Comparison of ENCODE assay signal across 1 cellular context in the genomic region with DNA sequence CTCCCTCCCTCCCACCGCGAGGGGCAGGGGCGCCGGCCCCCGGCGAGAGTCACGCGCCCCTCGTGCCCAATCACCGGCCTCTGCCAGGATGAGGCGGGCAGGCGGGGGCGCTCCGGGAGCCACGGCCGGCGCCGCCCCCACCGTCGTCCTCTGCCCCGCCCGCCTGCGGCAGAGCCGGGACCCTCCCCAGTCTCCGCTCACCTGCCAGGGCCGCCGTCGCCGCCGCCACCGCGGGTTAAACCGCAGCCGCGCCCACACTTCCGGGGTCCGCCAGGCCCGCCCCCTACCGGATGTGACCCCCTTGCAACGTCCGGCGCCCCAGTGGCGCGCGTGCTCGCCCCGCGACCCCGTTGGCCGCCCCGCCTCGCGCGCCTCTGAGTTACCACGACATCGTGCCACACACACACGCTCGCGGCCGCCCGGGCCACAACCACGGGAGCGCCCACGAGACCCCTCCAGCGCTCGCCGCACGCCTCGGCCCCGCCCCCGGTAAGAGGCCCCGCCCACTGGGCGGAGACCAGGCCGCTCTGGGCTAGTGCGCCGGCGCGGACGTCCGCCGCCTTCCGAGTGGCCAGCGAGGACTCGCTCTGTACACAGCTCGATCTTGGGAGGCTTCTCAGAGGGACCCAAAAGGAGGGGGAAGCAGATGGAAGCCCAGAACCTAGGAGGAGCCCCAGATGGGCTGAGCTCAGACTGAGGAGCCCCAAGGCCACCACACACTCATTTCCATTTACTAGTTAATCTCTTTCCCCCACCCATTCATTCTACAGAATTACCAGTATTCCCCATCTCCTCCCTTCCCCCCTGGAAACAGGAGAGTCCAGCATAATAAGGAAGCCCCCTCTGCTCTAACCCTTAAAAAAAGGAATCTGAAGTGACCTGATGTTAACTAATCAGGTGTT.
A peak's percentile ranks its signal among the peaks of the same experiment; 100 is the strongest.
TF ChIP-seq lines count a peak whose summit lies in the region.

A gene (minus strand): TSS at position 237 of the 902 bp plus-strand sequence. CDS start 22,597 bp downstream, outside the sequence.

TF ChIP-seq in HepG2, 621 proteins besides CTCF, POLR2A, EP300 and RAD21 (continued from another document and continues in another):
- no peak for TF ChIP-seq NFE2 (CRISPR knock-in tag; IDR thresholded peaks at IDR 0.05)
- TF ChIP-seq, protein P1, sequence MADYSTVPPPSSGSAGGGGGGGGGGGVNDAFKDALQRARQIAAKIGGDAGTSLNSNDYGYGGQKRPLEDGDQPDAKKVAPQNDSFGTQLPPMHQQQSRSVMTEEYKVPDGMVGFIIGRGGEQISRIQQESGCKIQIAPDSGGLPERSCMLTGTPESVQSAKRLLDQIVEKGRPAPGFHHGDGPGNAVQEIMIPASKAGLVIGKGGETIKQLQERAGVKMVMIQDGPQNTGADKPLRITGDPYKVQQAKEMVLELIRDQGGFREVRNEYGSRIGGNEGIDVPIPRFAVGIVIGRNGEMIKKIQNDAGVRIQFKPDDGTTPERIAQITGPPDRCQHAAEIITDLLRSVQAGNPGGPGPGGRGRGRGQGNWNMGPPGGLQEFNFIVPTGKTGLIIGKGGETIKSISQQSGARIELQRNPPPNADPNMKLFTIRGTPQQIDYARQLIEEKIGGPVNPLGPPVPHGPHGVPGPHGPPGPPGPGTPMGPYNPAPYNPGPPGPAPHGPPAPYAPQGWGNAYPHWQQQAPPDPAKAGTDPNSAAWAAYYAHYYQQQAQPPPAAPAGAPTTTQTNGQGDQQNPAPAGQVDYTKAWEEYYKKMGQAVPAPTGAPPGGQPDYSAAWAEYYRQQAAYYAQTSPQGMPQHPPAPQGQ (CRISPR knock-in tag; IDR thresholded peaks at IDR 0.05; ENCODE audit: borderline replicate concordance) = no peak
- TF ChIP-seq ETV6 (CRISPR knock-in tag; conservative IDR thresholded peaks at IDR 0.05) = peak; percentile 86; the same call in 1 of the 2 replicates
- TF ChIP-seq, protein P2, sequence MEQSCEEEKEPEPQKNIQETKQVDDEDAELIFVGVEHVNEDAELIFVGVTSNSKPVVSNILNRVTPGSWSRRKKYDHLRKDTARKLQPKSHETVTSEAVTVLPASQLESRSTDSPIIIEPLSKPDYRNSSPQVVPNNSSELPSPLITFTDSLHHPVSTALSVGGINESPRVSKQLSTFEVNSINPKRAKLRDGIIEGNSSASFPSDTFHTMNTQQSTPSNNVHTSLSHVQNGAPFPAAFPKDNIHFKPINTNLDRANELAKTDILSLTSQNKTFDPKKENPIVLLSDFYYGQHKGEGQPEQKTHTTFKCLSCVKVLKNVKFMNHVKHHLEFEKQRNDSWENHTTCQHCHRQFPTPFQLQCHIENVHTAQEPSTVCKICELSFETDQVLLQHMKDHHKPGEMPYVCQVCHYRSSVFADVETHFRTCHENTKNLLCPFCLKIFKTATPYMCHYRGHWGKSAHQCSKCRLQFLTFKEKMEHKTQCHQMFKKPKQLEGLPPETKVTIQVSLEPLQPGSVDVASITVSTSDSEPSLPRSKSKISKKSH (CRISPR knock-in tag; IDR thresholded peaks at IDR 0.05; ENCODE audit: borderline replicate concordance) = no peak
- TF ChIP-seq SP4 (CRISPR knock-in tag; IDR thresholded peaks at IDR 0.05) = peak; percentile 70
- no peak for TF ChIP-seq CEBPB (IDR thresholded peaks at IDR 0.05; ENCODE audit: borderline replicate concordance, low read depth, low read length)
- no peak for TF ChIP-seq MAFK (conservative IDR thresholded peaks at IDR 0.05 in 1 of 2, IDR thresholded peaks at IDR 0.05 in 1 of 2; ENCODE audit: low read length in 2 of 2)
- peak; percentile 71; the same call in 1 of the 2 replicates for TF ChIP-seq ZBTB38 (CRISPR knock-in tag; IDR thresholded peaks at IDR 0.05)
- TF ChIP-seq SOX6 (IDR thresholded peaks at IDR 0.05) = no peak
- TF ChIP-seq SOX6 (CRISPR knock-in tag; IDR thresholded peaks at IDR 0.05) = no peak
- TF ChIP-seq, protein P3, sequence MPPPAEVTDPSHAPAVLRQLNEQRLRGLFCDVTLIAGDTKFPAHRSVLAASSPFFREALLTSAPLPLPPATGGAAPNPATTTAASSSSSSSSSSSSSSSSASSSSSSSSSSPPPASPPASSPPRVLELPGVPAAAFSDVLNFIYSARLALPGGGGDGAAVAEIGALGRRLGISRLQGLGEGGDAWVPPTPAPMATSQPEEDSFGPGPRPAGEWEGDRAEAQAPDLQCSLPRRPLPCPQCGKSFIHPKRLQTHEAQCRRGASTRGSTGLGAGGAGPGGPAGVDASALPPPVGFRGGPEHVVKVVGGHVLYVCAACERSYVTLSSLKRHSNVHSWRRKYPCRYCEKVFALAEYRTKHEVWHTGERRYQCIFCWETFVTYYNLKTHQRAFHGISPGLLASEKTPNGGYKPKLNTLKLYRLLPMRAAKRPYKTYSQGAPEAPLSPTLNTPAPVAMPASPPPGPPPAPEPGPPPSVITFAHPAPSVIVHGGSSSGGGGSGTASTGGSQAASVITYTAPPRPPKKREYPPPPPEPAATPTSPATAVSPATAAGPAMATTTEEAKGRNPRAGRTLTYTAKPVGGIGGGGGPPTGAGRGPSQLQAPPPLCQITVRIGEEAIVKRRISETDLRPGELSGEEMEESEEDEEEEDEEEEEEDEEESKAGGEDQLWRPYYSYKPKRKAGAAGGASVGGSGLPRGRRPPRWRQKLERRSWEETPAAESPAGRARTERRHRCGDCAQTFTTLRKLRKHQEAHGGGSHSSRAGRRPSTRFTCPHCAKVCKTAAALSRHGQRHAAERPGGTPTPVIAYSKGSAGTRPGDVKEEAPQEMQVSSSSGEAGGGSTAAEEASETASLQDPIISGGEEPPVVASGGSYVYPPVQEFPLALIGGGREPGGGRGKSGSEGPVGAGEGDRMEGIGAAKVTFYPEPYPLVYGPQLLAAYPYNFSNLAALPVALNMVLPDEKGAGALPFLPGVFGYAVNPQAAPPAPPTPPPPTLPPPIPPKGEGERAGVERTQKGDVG (CRISPR knock-in tag; IDR thresholded peaks at IDR 0.05; ENCODE audit: borderline replicate concordance) = no peak
- no peak for TF ChIP-seq PRPF4 (IDR thresholded peaks at IDR 0.05; ENCODE audit: low read depth, low read length, poor library complexity, severe bottlenecking)
- TF ChIP-seq, protein P4, sequence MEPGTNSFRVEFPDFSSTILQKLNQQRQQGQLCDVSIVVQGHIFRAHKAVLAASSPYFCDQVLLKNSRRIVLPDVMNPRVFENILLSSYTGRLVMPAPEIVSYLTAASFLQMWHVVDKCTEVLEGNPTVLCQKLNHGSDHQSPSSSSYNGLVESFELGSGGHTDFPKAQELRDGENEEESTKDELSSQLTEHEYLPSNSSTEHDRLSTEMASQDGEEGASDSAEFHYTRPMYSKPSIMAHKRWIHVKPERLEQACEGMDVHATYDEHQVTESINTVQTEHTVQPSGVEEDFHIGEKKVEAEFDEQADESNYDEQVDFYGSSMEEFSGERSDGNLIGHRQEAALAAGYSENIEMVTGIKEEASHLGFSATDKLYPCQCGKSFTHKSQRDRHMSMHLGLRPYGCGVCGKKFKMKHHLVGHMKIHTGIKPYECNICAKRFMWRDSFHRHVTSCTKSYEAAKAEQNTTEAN (CRISPR knock-in tag; conservative IDR thresholded peaks at IDR 0.05) = no peak
- no peak for TF ChIP-seq XRCC5 (optimal IDR thresholded peaks at IDR 0.05; ENCODE audit: low read length)
- TF ChIP-seq NONO (IDR thresholded peaks at IDR 0.05) = no peak
- peak; percentile 63 for TF ChIP-seq NONO (CRISPR knock-in tag; conservative IDR thresholded peaks at IDR 0.05)
- TF ChIP-seq, protein P5, sequence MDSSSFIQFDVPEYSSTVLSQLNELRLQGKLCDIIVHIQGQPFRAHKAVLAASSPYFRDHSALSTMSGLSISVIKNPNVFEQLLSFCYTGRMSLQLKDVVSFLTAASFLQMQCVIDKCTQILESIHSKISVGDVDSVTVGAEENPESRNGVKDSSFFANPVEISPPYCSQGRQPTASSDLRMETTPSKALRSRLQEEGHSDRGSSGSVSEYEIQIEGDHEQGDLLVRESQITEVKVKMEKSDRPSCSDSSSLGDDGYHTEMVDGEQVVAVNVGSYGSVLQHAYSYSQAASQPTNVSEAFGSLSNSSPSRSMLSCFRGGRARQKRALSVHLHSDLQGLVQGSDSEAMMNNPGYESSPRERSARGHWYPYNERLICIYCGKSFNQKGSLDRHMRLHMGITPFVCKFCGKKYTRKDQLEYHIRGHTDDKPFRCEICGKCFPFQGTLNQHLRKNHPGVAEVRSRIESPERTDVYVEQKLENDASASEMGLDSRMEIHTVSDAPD (CRISPR knock-in tag; IDR thresholded peaks at IDR 0.05) = no peak
- TF ChIP-seq ZNF225 (CRISPR knock-in tag; IDR thresholded peaks at IDR 0.05) = no peak
- no peak; the same call in 1 of the 2 replicates for TF ChIP-seq PITX1 (CRISPR knock-in tag; IDR thresholded peaks at IDR 0.05)
- TF ChIP-seq, protein P6, sequence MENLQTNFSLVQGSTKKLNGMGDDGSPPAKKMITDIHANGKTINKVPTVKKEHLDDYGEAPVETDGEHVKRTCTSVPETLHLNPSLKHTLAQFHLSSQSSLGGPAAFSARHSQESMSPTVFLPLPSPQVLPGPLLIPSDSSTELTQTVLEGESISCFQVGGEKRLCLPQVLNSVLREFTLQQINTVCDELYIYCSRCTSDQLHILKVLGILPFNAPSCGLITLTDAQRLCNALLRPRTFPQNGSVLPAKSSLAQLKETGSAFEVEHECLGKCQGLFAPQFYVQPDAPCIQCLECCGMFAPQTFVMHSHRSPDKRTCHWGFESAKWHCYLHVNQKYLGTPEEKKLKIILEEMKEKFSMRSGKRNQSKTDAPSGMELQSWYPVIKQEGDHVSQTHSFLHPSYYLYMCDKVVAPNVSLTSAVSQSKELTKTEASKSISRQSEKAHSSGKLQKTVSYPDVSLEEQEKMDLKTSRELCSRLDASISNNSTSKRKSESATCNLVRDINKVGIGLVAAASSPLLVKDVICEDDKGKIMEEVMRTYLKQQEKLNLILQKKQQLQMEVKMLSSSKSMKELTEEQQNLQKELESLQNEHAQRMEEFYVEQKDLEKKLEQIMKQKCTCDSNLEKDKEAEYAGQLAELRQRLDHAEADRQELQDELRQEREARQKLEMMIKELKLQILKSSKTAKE (CRISPR knock-in tag; IDR thresholded peaks at IDR 0.05; ENCODE audit: borderline replicate concordance) = no peak
- TF ChIP-seq, protein P7, sequence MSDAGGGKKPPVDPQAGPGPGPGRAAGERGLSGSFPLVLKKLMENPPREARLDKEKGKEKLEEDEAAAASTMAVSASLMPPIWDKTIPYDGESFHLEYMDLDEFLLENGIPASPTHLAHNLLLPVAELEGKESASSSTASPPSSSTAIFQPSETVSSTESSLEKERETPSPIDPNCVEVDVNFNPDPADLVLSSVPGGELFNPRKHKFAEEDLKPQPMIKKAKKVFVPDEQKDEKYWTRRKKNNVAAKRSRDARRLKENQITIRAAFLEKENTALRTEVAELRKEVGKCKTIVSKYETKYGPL (CRISPR knock-in tag; IDR thresholded peaks at IDR 0.05) = no peak
- TF ChIP-seq, protein P8, sequence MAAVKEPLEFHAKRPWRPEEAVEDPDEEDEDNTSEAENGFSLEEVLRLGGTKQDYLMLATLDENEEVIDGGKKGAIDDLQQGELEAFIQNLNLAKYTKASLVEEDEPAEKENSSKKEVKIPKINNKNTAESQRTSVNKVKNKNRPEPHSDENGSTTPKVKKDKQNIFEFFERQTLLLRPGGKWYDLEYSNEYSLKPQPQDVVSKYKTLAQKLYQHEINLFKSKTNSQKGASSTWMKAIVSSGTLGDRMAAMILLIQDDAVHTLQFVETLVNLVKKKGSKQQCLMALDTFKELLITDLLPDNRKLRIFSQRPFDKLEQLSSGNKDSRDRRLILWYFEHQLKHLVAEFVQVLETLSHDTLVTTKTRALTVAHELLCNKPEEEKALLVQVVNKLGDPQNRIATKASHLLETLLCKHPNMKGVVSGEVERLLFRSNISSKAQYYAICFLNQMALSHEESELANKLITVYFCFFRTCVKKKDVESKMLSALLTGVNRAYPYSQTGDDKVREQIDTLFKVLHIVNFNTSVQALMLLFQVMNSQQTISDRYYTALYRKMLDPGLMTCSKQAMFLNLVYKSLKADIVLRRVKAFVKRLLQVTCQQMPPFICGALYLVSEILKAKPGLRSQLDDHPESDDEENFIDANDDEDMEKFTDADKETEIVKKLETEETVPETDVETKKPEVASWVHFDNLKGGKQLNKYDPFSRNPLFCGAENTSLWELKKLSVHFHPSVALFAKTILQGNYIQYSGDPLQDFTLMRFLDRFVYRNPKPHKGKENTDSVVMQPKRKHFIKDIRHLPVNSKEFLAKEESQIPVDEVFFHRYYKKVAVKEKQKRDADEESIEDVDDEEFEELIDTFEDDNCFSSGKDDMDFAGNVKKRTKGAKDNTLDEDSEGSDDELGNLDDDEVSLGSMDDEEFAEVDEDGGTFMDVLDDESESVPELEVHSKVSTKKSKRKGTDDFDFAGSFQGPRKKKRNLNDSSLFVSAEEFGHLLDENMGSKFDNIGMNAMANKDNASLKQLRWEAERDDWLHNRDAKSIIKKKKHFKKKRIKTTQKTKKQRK (IDR thresholded peaks at IDR 0.05; ENCODE audit: low read length) = no peak
- TF ChIP-seq ZNF121 (CRISPR knock-in tag; IDR thresholded peaks at IDR 0.05) = 0 out of 2 replicates have a peak, but pooled peaks have one; percentile 20
- TF ChIP-seq SP1 (IDR thresholded peaks at IDR 0.05) = no peak
- peak; percentile 71 for TF ChIP-seq SP1 (CRISPR knock-in tag; IDR thresholded peaks at IDR 0.05)
- TF ChIP-seq SATB2 (CRISPR knock-in tag; IDR thresholded peaks at IDR 0.05) = no peak
- no peak for TF ChIP-seq IKZF4 (CRISPR knock-in tag; IDR thresholded peaks at IDR 0.05; ENCODE audit: borderline replicate concordance, low read depth, not compliant biosample characterization)
- TF ChIP-seq RORA (CRISPR knock-in tag; IDR thresholded peaks at IDR 0.05) = no peak
- TF ChIP-seq, protein P9, sequence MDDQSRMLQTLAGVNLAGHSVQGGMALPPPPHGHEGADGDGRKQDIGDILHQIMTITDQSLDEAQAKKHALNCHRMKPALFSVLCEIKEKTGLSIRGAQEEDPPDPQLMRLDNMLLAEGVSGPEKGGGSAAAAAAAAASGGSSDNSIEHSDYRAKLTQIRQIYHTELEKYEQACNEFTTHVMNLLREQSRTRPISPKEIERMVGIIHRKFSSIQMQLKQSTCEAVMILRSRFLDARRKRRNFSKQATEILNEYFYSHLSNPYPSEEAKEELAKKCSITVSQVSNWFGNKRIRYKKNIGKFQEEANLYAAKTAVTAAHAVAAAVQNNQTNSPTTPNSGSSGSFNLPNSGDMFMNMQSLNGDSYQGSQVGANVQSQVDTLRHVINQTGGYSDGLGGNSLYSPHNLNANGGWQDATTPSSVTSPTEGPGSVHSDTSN (CRISPR knock-in tag; IDR thresholded peaks at IDR 0.05; ENCODE audit: borderline replicate concordance) = no peak
- 0 out of 2 replicates have a peak, but pooled peaks have one; percentile 16 for TF ChIP-seq KDM3A (CRISPR knock-in tag; IDR thresholded peaks at IDR 0.05; ENCODE audit: low read depth)
- TF ChIP-seq NR2F1 (CRISPR knock-in tag; IDR thresholded peaks at IDR 0.05) = no peak
- TF ChIP-seq NR2C2 (CRISPR knock-in tag; IDR thresholded peaks at IDR 0.05; ENCODE audit: borderline replicate concordance) = peak; percentile 86
- peak; percentile 41; the same call in 1 of the 2 replicates for TF ChIP-seq ZNF563 (CRISPR knock-in tag; IDR thresholded peaks at IDR 0.05)
- TF ChIP-seq YEATS4 (CRISPR knock-in tag; IDR thresholded peaks at IDR 0.05; ENCODE audit: borderline replicate concordance) = peak; percentile 97
- no peak; the same call in 1 of the 2 replicates for TF ChIP-seq SALL2 (CRISPR knock-in tag; IDR thresholded peaks at IDR 0.05)
- no peak for TF ChIP-seq MBD4 (IDR thresholded peaks at IDR 0.05; ENCODE audit: borderline replicate concordance, low read length)
- TF ChIP-seq, protein P10, sequence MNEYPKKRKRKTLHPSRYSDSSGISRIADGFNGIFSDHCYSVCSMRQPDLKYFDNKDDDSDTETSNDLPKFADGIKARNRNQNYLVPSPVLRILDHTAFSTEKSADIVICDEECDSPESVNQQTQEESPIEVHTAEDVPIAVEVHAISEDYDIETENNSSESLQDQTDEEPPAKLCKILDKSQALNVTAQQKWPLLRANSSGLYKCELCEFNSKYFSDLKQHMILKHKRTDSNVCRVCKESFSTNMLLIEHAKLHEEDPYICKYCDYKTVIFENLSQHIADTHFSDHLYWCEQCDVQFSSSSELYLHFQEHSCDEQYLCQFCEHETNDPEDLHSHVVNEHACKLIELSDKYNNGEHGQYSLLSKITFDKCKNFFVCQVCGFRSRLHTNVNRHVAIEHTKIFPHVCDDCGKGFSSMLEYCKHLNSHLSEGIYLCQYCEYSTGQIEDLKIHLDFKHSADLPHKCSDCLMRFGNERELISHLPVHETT (CRISPR knock-in tag; conservative IDR thresholded peaks at IDR 0.05) = peak; percentile 96
